In genomic region chr1:48043524-48043923, GRCh38 we compare ENCODE assay signal across 1 cellular context.
TF ChIP-seq lines count a peak whose summit lies in the region.

No MANE protein-coding gene starts in this region.

TF ChIP-seq in IMR-90, 13 proteins besides CTCF, POLR2A, EP300 and RAD21:
- TF ChIP-seq BHLHE40 (IDR thresholded peaks at IDR 0.05; ENCODE audit: low read depth, low read length) (no peak), RCOR1 (IDR thresholded peaks at IDR 0.05; ENCODE audit: insufficient replicate concordance, low read length) (no peak), NFE2L2 (IDR thresholded peaks at IDR 0.05; ENCODE audit: low read depth, low read length) (no peak), MXI1 (IDR thresholded peaks at IDR 0.05; ENCODE audit: borderline replicate concordance, low read depth, low read length) (no peak), ELK1 (IDR thresholded peaks at IDR 0.05; ENCODE audit: borderline replicate concordance, low read depth, low read length) (no peak), MAFK (IDR thresholded peaks at IDR 0.05; ENCODE audit: low read depth, low read length) (no peak), USF2 (IDR thresholded peaks at IDR 0.05; ENCODE audit: low read depth, low read length) (no peak), CHD1 (IDR thresholded peaks at IDR 0.05; ENCODE audit: low read depth, low read length) (no peak), SMC3 (IDR thresholded peaks at IDR 0.05; ENCODE audit: low read depth, low read length) (no peak), FOS (IDR thresholded peaks at IDR 0.05; ENCODE audit: low read depth, low read length) (no peak), MAZ (IDR thresholded peaks at IDR 0.05; ENCODE audit: borderline replicate concordance, low read depth, low read length) (no peak), CEBPB (IDR thresholded peaks at IDR 0.05; ENCODE audit: low read depth, low read length) (no peak), RFX5 (IDR thresholded peaks at IDR 0.05; ENCODE audit: low read depth, low read length) (no peak)
